ENCODE assay signal across 18 cellular contexts in the genomic region with DNA sequence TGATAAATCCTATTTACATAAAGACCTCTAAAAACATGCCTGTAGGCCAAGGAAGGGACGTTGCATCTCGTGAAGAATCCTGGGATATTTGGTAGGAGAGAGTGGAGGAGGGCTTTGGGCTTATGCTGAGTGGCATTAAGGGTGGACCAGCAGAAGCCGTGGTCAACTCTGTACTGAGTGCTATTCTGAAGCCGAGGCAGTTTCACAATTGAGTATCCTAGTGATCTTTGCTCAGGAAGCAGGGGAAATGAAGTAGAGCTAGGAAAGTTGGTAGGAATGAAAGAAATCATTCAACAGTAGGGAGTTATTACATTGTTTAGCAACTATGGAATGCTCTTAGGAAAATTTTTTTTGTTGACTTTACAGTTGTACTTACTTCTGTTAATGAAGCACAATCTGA. TPM values are rescaled to one million over a fixed set of nuclear protein-coding genes. Genes with fewer than 3 reads are reported as not detected.
A peak's percentile ranks its signal among the peaks of the same experiment; 100 is the strongest.
DNase-seq lines count a peak whose midpoint lies in the region; ATAC-seq and TF ChIP-seq lines count a peak whose summit lies in the region.
"Had no signal": no experiment of that assay in that cellular context is flagged by ENCODE, and none has a peak within 500 bp of the region (broad histone marks: within the 10 kb centered on the region; RNA-seq: fewer than 3 reads in every experiment).

No MANE protein-coding gene starts in this region.

- intact Hi-C loops in activated CD4-positive, alpha-beta T cell treated with anti-CD3 and anti-CD28 coated beads, Interleukin-2, amount 10 ng/mL, durations not matched to agents 24 days and 14 days (cut with micrococcal nuclease) = no loop called here
- intact Hi-C loops in mucosa of descending colon (cut with DNase I, micrococcal nuclease) = no loop called here

- H3K36me3 ChIP-seq in mucosa of descending colon (ENCODE audit: low read depth) = no peaks in the 10 kb centered on the region
- H3K36me3 ChIP-seq: SJCRH30 had no signal

- no peak overlapping the region for H3K4me3 ChIP-seq in mucosa of descending colon
- H3K4me3 ChIP-seq: SJCRH30 had no signal

- TF ChIP-seq CTCF in mucosa of descending colon (IDR thresholded peaks at IDR 0.05) = no peak

- H3K9me3 ChIP-seq in mucosa of descending colon = no peaks in the 10 kb centered on the region
- H3K9me3 ChIP-seq: SJCRH30 had no signal

- peaks cover 44% of the 10 kb centered on the region for H3K36me3 Mint-ChIP-seq in activated CD4-positive, alpha-beta T cell treated with anti-CD3 and anti-CD28 coated beads, Interleukin-2, amount 10 ng/mL, durations not matched to agents 24 days and 14 days (ENCODE audit: low read depth)
- peaks cover 5 to 11% (median 9%) of the 10 kb centered on the region in 3 donors for H3K36me3 Mint-ChIP-seq in immature natural killer cell

- no peaks in the 10 kb centered on the region for H3K27me3 Mint-ChIP-seq in activated CD4-positive, alpha-beta T cell treated with anti-CD3 and anti-CD28 coated beads, Interleukin-2, amount 10 ng/mL, durations not matched to agents 24 days and 14 days
- peaks cover 0 to 11% (median 2%) of the 10 kb centered on the region in 3 donors for H3K27me3 Mint-ChIP-seq in immature natural killer cell (ENCODE audit: low read depth in 3 of 3)

- peaks cover 48% of the 10 kb centered on the region for H3K4me1 Mint-ChIP-seq in activated CD4-positive, alpha-beta T cell treated with anti-CD3 and anti-CD28 coated beads, Interleukin-2, amount 10 ng/mL, durations not matched to agents 24 days and 14 days
- peaks cover 96 to 97% of the 10 kb centered on the region in 2 donors for H3K4me1 Mint-ChIP-seq in immature natural killer cell

- no peak overlapping the region for H3K27ac Mint-ChIP-seq in activated CD4-positive, alpha-beta T cell treated with anti-CD3 and anti-CD28 coated beads, Interleukin-2, amount 10 ng/mL, durations not matched to agents 24 days and 14 days
- peak overlapping the region; percentile 63 to 93 (median 86) for H3K27ac Mint-ChIP-seq in immature natural killer cell
- H3K27ac Mint-ChIP-seq: HFFc6 had no signal

- H3K4me1 ChIP-seq in mucosa of descending colon (ENCODE audit: low read depth) = peaks cover 29% of the 10 kb centered on the region
- H3K4me1 ChIP-seq: SJCRH30 had no signal

- H3K9me3 Mint-ChIP-seq in activated CD4-positive, alpha-beta T cell treated with anti-CD3 and anti-CD28 coated beads, Interleukin-2, amount 10 ng/mL, durations not matched to agents 24 days and 14 days = peaks cover 13% of the 10 kb centered on the region
- H3K9me3 Mint-ChIP-seq in immature natural killer cell = no peaks in the 10 kb centered on the region

- H3K4me3 Mint-ChIP-seq in activated CD4-positive, alpha-beta T cell treated with anti-CD3 and anti-CD28 coated beads, Interleukin-2, amount 10 ng/mL, durations not matched to agents 24 days and 14 days = no peak overlapping the region
- H3K4me3 Mint-ChIP-seq in immature natural killer cell = peak overlapping the region; percentile 18 to 44 (median 33)
- H3K4me3 Mint-ChIP-seq: HFFc6 had no signal

- peak; percentile 39 for DNase-seq in activated CD4-positive, alpha-beta T cell treated with anti-CD3 and anti-CD28 coated beads, Interleukin-2, amount 10 ng/mL, durations not matched to agents 24 days and 14 days
- no peak for DNase-seq in activated CD4-positive, alpha-beta T cell treated with anti-CD3 and anti-CD28 coated beads, Interleukin-2, amount 50 U/mL, for 1 hour
- DNase-seq in immature natural killer cell = no peak
- no peak for DNase-seq in mucosa of descending colon
- no peak for DNase-seq in NCI-H82 (lab: John Stamatoyannopoulos, UW)
- DNase-seq in GM03348 (ENCODE audit: low spot score) = no peak
- DNase-seq in effector CD4-positive, alpha-beta T cell = no peak
- DNase-seq: DMS79 treated with DMSO at 0.1 percent for 48 hours, GDM1, HFFc6, Kasumi-1, NCI-H1105 treated with DMSO at 0.1 percent for 48 hours, NCI-H187 treated with DMSO at 0.1 percent for 48 hours, NCI-H2171 treated with DMSO at 0.1 percent for 48 hours, NCI-H774, RPMI8226, SJCRH30 had no signal

- ATAC-seq in mucosa of descending colon (peak; percentile 42), HG02642 (IDR thresholded peaks at IDR 0.05; ENCODE audit: poor library complexity, unreplicated experiment) (no peak)

RNA-seq across cellular contexts. Expression of a gene that starts 24.2 kb away (rescaled TPM):
- total RNA-seq in activated CD4-positive, alpha-beta T cell treated with anti-CD3 and anti-CD28 coated beads, Interleukin-2, amount 10 ng/mL, durations not matched to agents 24 days and 14 days = 49.8 and 58.9 TPM in 2 replicates
- 10 to 100 TPM; 30.2 to 83.7 (median 59.1) TPM for polyA plus RNA-seq in immature natural killer cell
- total RNA-seq in mucosa of descending colon = 10 to 100 TPM; 41.9 to 89.3 (median 83.7) TPM
